8 cellular contexts compared by ENCODE assay signal in the genomic region with DNA sequence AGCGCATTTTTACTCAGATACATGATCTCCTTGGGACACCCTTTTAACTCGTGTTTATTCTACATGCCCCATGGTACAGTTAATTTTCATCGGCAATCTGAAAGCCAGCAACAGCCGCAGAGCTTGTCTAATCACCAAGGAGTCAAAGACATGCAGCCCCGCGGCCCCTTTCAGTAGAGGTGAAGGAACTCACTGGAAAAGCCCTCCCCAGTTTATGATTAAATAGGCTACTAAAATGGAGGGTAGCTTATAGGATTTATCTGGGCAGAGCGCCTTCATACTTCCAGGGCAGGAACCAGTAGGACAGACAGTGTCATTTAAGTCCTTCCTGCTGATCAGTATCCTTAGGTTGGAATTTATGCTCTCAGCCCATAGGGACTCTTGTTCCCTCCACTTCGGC.
"Had no signal": no experiment of that assay in that cellular context is flagged by ENCODE, and none has a peak within 500 bp of the region (broad histone marks: within the 10 kb centered on the region; RNA-seq: fewer than 3 reads in every experiment).

No MANE protein-coding gene starts in this region.

- H3K27ac ChIP-seq: GM23248, HL-60 had no signal

- H2AFZ ChIP-seq: GM23248 had no signal

- H3K4me3 Mint-ChIP-seq: HFFc6 had no signal

- ATAC-seq: HCT116 had no signal

- H3K36me3 ChIP-seq: HAP-1 had no signal

- H3K9me3 Mint-ChIP-seq: HFFc6 had no signal

- H3K4me3 ChIP-seq: GM23248, HAP-1 had no signal

- H3K27ac Mint-ChIP-seq: HFFc6 had no signal

- H3K9ac ChIP-seq: GM23248 had no signal

- H3K9me3 ChIP-seq: HAP-1 had no signal

- DNase-seq: GM23248, GOT3, H7, HFFc6, IMR-90 had no signal
